In genomic region chr10:93498196-93498595, GRCh38 we compare ENCODE assay signal across 10 cellular contexts. TPM values are rescaled to one million over a fixed set of nuclear protein-coding genes. Genes with fewer than 3 reads are reported as not detected.
A peak's percentile ranks its signal among the peaks of the same experiment; 100 is the strongest.
DNase-seq lines count a peak whose midpoint lies in the region; ATAC-seq and TF ChIP-seq lines count a peak whose summit lies in the region.
"Had no signal": no experiment of that assay in that cellular context is flagged by ENCODE, and none has a peak within 500 bp of the region (broad histone marks: within the 10 kb centered on the region; RNA-seq: fewer than 3 reads in every experiment).

No MANE protein-coding gene starts in this region.

- H3K9me2 ChIP-seq in DOHH2 (replicated peaks; ENCODE audit: control insufficient read depth, low read length): no peaks in the 10 kb centered on the region

- H3K4me2 ChIP-seq in DOHH2 (ENCODE audit: low read length): peak overlapping the region; percentile 62

- H3K27me3 ChIP-seq in DOHH2 (ENCODE audit: control insufficient read depth, low read length): no peaks in the 10 kb centered on the region

- H3K4me3 ChIP-seq in DOHH2 (ENCODE audit: low read length): peak overlapping the region; percentile 80

- H3K79me2 ChIP-seq in DOHH2 (ENCODE audit: control insufficient read depth, low read length): peaks cover 58% of the 10 kb centered on the region

- H3K27me3 Mint-ChIP-seq in HFFc6 (ENCODE audit: insufficient read depth) (peaks cover 4% of the 10 kb centered on the region), nephron (ENCODE audit: low read depth) (peaks cover under 1% of the 10 kb centered on the region)
- peaks cover 3% of the 10 kb centered on the region for H3K27me3 Mint-ChIP-seq in activated T-helper 17 cell treated with anti-CD3 and anti-CD28 coated beads, Interleukin-2, amount 50 U/mL, for 72 hours

- H3K4me1 Mint-ChIP-seq in HFFc6 (ENCODE audit: low read depth): peaks cover 60% of the 10 kb centered on the region
- H3K4me1 Mint-ChIP-seq in activated T-helper 17 cell treated with anti-CD3 and anti-CD28 coated beads, Interleukin-2, amount 50 U/mL, for 72 hours: peaks cover 23% of the 10 kb centered on the region
- peaks cover 52% of the 10 kb centered on the region for H3K4me1 Mint-ChIP-seq in nephron

- H3K27ac ChIP-seq in DOHH2 (ENCODE audit: low read depth, low read length): no peak overlapping the region

- H3K27ac Mint-ChIP-seq in HFFc6 (peak overlapping the region; percentile 58; the same call in 1 of the 2 replicates), nephron (no peak overlapping the region)
- H3K27ac Mint-ChIP-seq in activated T-helper 17 cell treated with anti-CD3 and anti-CD28 coated beads, Interleukin-2, amount 50 U/mL, for 72 hours: peak overlapping the region; percentile 89

- H4K20me1 ChIP-seq in DOHH2 (ENCODE audit: control insufficient read depth, insufficient read depth, low read depth, low read length): no peaks in the 10 kb centered on the region

- no peak for TF ChIP-seq CTCF in DOHH2 (IDR thresholded peaks at IDR 0.05; ENCODE audit: low read depth, low read length, poor library complexity, severe bottlenecking)
- no peak for TF ChIP-seq CTCF in HFFc6 (IDR thresholded peaks at IDR 0.05)
- TF ChIP-seq CTCF in nephron (IDR thresholded peaks at IDR 0.05; ENCODE audit: unreplicated experiment in 3 of 3): no peak

- ATAC-seq in activated T-helper 17 cell treated with anti-CD3 and anti-CD28 coated beads, Interleukin-2, amount 50 U/mL, for 72 hours (replicated peaks): no peak

- H3K9me3 ChIP-seq in DOHH2 (ENCODE audit: control insufficient read depth, insufficient read depth, low read length): no peaks in the 10 kb centered on the region

- peaks cover 43% of the 10 kb centered on the region for H3K36me3 ChIP-seq in DOHH2 (ENCODE audit: control insufficient read depth, low read length)

- no peaks in the 10 kb centered on the region for H3K9me3 Mint-ChIP-seq in HFFc6
- no peaks in the 10 kb centered on the region for H3K9me3 Mint-ChIP-seq in activated T-helper 17 cell treated with anti-CD3 and anti-CD28 coated beads, Interleukin-2, amount 50 U/mL, for 72 hours
- H3K9me3 Mint-ChIP-seq in nephron: no peaks in the 10 kb centered on the region

- 0 out of 2 replicates have a peak, but pooled peaks cover 7% of the 10 kb centered on the region for H3F3A ChIP-seq in DOHH2 (ENCODE audit: control insufficient read depth, insufficient read depth)

- peaks cover 25% of the 10 kb centered on the region for H3K4me1 ChIP-seq in DOHH2 (ENCODE audit: control insufficient read depth, low read length)

- DNase-seq in HFFc6 (no peak), cerebellar cortex (ENCODE audit: low spot score) (no peak), SW 1271 (lab: John Stamatoyannopoulos, UW) (no peak)
- DNase-seq in stimulated activated CD4-positive, alpha-beta T cell treated with anti-CD3 and anti-CD28 coated beads, Interleukin-12 subunit alpha, Interleukin-12 subunit beta, amount 100 ng/mL, for 4 hours: no peak
- DNase-seq: activated CD8-positive, alpha-beta memory T cell treated with anti-CD3 and anti-CD28 coated beads, Interleukin-2, amount 50 U/mL, for 48 hours; EL; NCI-H2227 treated with DMSO at 0.1 percent for 48 hours had no signal

- H3K36me3 Mint-ChIP-seq in HFFc6 (ENCODE audit: low read depth) (peaks cover 22% of the 10 kb centered on the region; the same call in 1 of the 2 replicates), nephron (ENCODE audit: low read depth) (peaks cover 7% of the 10 kb centered on the region)
- H3K36me3 Mint-ChIP-seq in activated T-helper 17 cell treated with anti-CD3 and anti-CD28 coated beads, Interleukin-2, amount 50 U/mL, for 72 hours (ENCODE audit: low read depth): peaks cover 20% of the 10 kb centered on the region

- H3K4me3 Mint-ChIP-seq in HFFc6 (peak overlapping the region; percentile 94), nephron (peak overlapping the region; percentile 83 to 92 (median 86))
- H3K4me3 Mint-ChIP-seq in activated T-helper 17 cell treated with anti-CD3 and anti-CD28 coated beads, Interleukin-2, amount 50 U/mL, for 72 hours: peak overlapping the region; percentile 95

RNA-seq across cellular contexts. Expression of gene CEP55, which starts 1.8 kb away (rescaled TPM):
- total RNA-seq in HFFc6 (2021; fragmentation: NEBNext Ultra II Directional; extraction: Animal tissue kit (Norgen Biotek cat#: 25700)): 10 to 100 TPM; 21.6 to 55.3 (median 48.1) TPM
- 10 to 100 TPM; 47.8 to 73.8 TPM for total RNA-seq in activated T-helper 17 cell treated with anti-CD3 and anti-CD28 coated beads, Interleukin-2, amount 50 U/mL, for 72 hours

RNA-seq across cellular contexts. Expression of gene MYOF, which starts 16.1 kb away (rescaled TPM):
- 100 to 1,000 TPM; 401 to 553 (median 530) TPM for total RNA-seq in HFFc6 (2021; fragmentation: NEBNext Ultra II Directional; extraction: Animal tissue kit (Norgen Biotek cat#: 25700))
- 10 to 100 TPM; 30.6 to 50.2 TPM for total RNA-seq in activated T-helper 17 cell treated with anti-CD3 and anti-CD28 coated beads, Interleukin-2, amount 50 U/mL, for 72 hours

Comparison
In these comparisons a context has a peak if more than half of its experiments do, and no peak if none do; other contexts are left out.
1. H3K27ac Mint-ChIP-seq: peak in HFFc6 (single experiment) and activated T-helper 17 cell treated with anti-CD3 and anti-CD28 coated beads, Interleukin-2, amount 50 U/mL, for 72 hours (single experiment); none in nephron (0 of 3).
2. RNA of gene MYOF, which starts 16.1 kb away (total RNA-seq): 401 to 553 TPM in HFFc6; 30.6 to 50.2 TPM in activated T-helper 17 cell treated with anti-CD3 and anti-CD28 coated beads, Interleukin-2, amount 50 U/mL, for 72 hours; every median in the first group is over 4 times any median in the second.
3. Peak in every context shown above with its lines, with median percentiles within 50 percentile points of each other: H3K4me3 Mint-ChIP-seq.